Comparison of ENCODE assay signal across 19 cellular contexts in genomic region chr20:53699085-53699717, GRCh38.
DNase-seq lines count a peak whose midpoint lies in the region; ATAC-seq and TF ChIP-seq lines count a peak whose summit lies in the region.
"Had no signal": no experiment of that assay in that cellular context is flagged by ENCODE, and none has a peak within 500 bp of the region (broad histone marks: within the 10 kb centered on the region; RNA-seq: fewer than 3 reads in every experiment).

No MANE protein-coding gene starts in this region.

- POLR2A ChIA-PET in naive thymus-derived CD4-positive, alpha-beta T cell (lab: Charles Lee) = interaction anchor here (0.5 to 1.3 kb wide), 4 partner anchors 9 to 597 kb away, joined by 3 read pairs; no protein-coding TSS in a partner anchor

- ATAC-seq in naive thymus-derived CD4-positive, alpha-beta T cell = no peak

- H3K27me3 ChIP-seq in naive thymus-derived CD4-positive, alpha-beta T cell (ENCODE audit: control insufficient read depth in 2 of 2, insufficient read depth in 2 of 2, low read length in 2 of 2) = no peaks in the 10 kb centered on the region

- peaks cover 7 to 8% of the 10 kb centered on the region in 2 donors for H3K4me1 ChIP-seq in naive thymus-derived CD4-positive, alpha-beta T cell (ENCODE audit: control insufficient read depth in 2 of 2, insufficient read depth in 2 of 2, low read length in 2 of 2)

- H3K27me3 Mint-ChIP-seq in activated naive CD8-positive, alpha-beta T cell = no peaks in the 10 kb centered on the region
- H3K27me3 Mint-ChIP-seq in activated naive CD8-positive, alpha-beta T cell treated with anti-CD3 and anti-CD28 coated beads for 36 hours = no peaks in the 10 kb centered on the region
- H3K27me3 Mint-ChIP-seq in Calu3 (ENCODE audit: unreplicated experiment) = no peaks in the 10 kb centered on the region
- H3K27me3 Mint-ChIP-seq in activated T-helper 2 cell treated with anti-CD3 and anti-CD28 coated beads, Interferon-gamma antibody, Interleukin-2, Interleukin-4, amounts not matched to agents 10 μg/mL and 5 μg/mL and 100 μg/mL, durations not matched to agents 14 hours and 24 hours and 36 hours (ENCODE audit: low read depth) = no peaks in the 10 kb centered on the region
- H3K27me3 Mint-ChIP-seq in naive thymus-derived CD4-positive, alpha-beta T cell = no peaks in the 10 kb centered on the region
- H3K27me3 Mint-ChIP-seq in immature natural killer cell (ENCODE audit: low read depth in 3 of 3) = peaks cover 2 to 9% (median 5%) of the 10 kb centered on the region in 3 donors

- H3K27ac ChIP-seq in naive thymus-derived CD4-positive, alpha-beta T cell (ENCODE audit: low read depth, low read length) = no peak overlapping the region
- H3K27ac ChIP-seq: C4-2B, SK-N-MC had no signal

- H3K4me1 Mint-ChIP-seq in activated naive CD8-positive, alpha-beta T cell (ENCODE audit: low read depth) = peaks cover 25% of the 10 kb centered on the region
- H3K4me1 Mint-ChIP-seq in activated naive CD8-positive, alpha-beta T cell treated with anti-CD3 and anti-CD28 coated beads for 36 hours = peaks cover 22% of the 10 kb centered on the region
- peaks cover 22% of the 10 kb centered on the region for H3K4me1 Mint-ChIP-seq in Calu3 (ENCODE audit: low read depth, unreplicated experiment)
- H3K4me1 Mint-ChIP-seq in activated T-helper 2 cell treated with anti-CD3 and anti-CD28 coated beads, Interferon-gamma antibody, Interleukin-2, Interleukin-4, amounts not matched to agents 10 μg/mL and 5 μg/mL and 100 μg/mL, durations not matched to agents 14 hours and 24 hours and 36 hours (ENCODE audit: low read depth) = peaks cover 17% of the 10 kb centered on the region
- H3K4me1 Mint-ChIP-seq in naive thymus-derived CD4-positive, alpha-beta T cell = peaks cover 15 to 32% (median 22%) of the 10 kb centered on the region in 7 donors
- peaks cover 10 to 14% of the 10 kb centered on the region in 2 donors for H3K4me1 Mint-ChIP-seq in immature natural killer cell

- peak overlapping the region; percentile 50 for H3K27ac Mint-ChIP-seq in activated naive CD8-positive, alpha-beta T cell
- no peak overlapping the region for H3K27ac Mint-ChIP-seq in activated naive CD8-positive, alpha-beta T cell treated with anti-CD3 and anti-CD28 coated beads for 36 hours
- H3K27ac Mint-ChIP-seq in Calu3 (ENCODE audit: unreplicated experiment) (peak overlapping the region; percentile 8), immature natural killer cell (no peak overlapping the region)
- peak overlapping the region; percentile 19 for H3K27ac Mint-ChIP-seq in activated T-helper 2 cell treated with anti-CD3 and anti-CD28 coated beads, Interferon-gamma antibody, Interleukin-2, Interleukin-4, amounts not matched to agents 10 μg/mL and 5 μg/mL and 100 μg/mL, durations not matched to agents 14 hours and 24 hours and 36 hours
- peak overlapping the region in 7 of 9 donors; percentile 1 to 88 (median 39) for H3K27ac Mint-ChIP-seq in naive thymus-derived CD4-positive, alpha-beta T cell
- H3K27ac Mint-ChIP-seq: HFFc6 had no signal

- no peak for DNase-seq in activated naive CD8-positive, alpha-beta T cell treated with anti-CD3 and anti-CD28 coated beads for 36 hours
- DNase-seq in Calu3 (no peak), amniotic stem cell (lab: John Stamatoyannopoulos, UW) (no peak), NCI-H69 (lab: John Stamatoyannopoulos, UW) (no peak), immature natural killer cell (no peak)
- no peak for DNase-seq in activated T-helper 2 cell treated with anti-CD3 and anti-CD28 coated beads, Interferon-gamma antibody, Interleukin-2, Interleukin-4, amounts not matched to agents 10 μg/mL and 5 μg/mL and 100 μg/mL, durations not matched to agents 14 hours and 24 hours and 36 hours (ENCODE audit: low spot score)
- DNase-seq in naive thymus-derived CD4-positive, alpha-beta T cell = no peak
- DNase-seq: DMS79, H7, HFFc6, NCI-H1105 treated with DMSO at 0.1 percent for 48 hours, NCI-H1694, NCI-H2081, NCI-H2171, NCI-H524 treated with DMSO at 0.1 percent for 48 hours, Right ventricle myocardium superior had no signal

- no peaks in the 10 kb centered on the region for H3K36me3 Mint-ChIP-seq in activated naive CD8-positive, alpha-beta T cell
- peaks cover 5% of the 10 kb centered on the region for H3K36me3 Mint-ChIP-seq in activated naive CD8-positive, alpha-beta T cell treated with anti-CD3 and anti-CD28 coated beads for 36 hours
- H3K36me3 Mint-ChIP-seq in Calu3 (ENCODE audit: insufficient read depth, unreplicated experiment) = no peaks in the 10 kb centered on the region
- no peaks in the 10 kb centered on the region for H3K36me3 Mint-ChIP-seq in activated T-helper 2 cell treated with anti-CD3 and anti-CD28 coated beads, Interferon-gamma antibody, Interleukin-2, Interleukin-4, amounts not matched to agents 10 μg/mL and 5 μg/mL and 100 μg/mL, durations not matched to agents 14 hours and 24 hours and 36 hours (ENCODE audit: low read depth)
- peaks cover 0 to 2% (median 0%) of the 10 kb centered on the region in 5 donors for H3K36me3 Mint-ChIP-seq in naive thymus-derived CD4-positive, alpha-beta T cell
- no peaks in the 10 kb centered on the region for H3K36me3 Mint-ChIP-seq in immature natural killer cell

- H3K36me3 ChIP-seq in naive thymus-derived CD4-positive, alpha-beta T cell (ENCODE audit: control insufficient read depth in 2 of 3, insufficient read depth in 3 of 3, low read length in 3 of 3) = no peaks in the 10 kb centered on the region

- intact Hi-C loops in Calu3 (cut with micrococcal nuclease; ENCODE audit: unreplicated experiment) = no loop called here
- intact Hi-C loops in activated T-helper 2 cell treated with anti-CD3 and anti-CD28 coated beads, Interferon-gamma antibody, Interleukin-2, Interleukin-4, amounts not matched to agents 10 μg/mL and 5 μg/mL and 100 μg/mL, durations not matched to agents 14 hours and 24 hours and 36 hours (cut with micrococcal nuclease) = no loop called here
- intact Hi-C loops in naive thymus-derived CD4-positive, alpha-beta T cell (cut with micrococcal nuclease) = no loop called here

- H3K4me3 ChIP-seq in naive thymus-derived CD4-positive, alpha-beta T cell (ENCODE audit: low read length) = no peak overlapping the region
- H3K4me3 ChIP-seq: SK-N-MC had no signal

- TF ChIP-seq CTCF in Calu3 (IDR thresholded peaks at IDR 0.05; ENCODE audit: unreplicated experiment) = no peak

- H3K9me3 ChIP-seq in naive thymus-derived CD4-positive, alpha-beta T cell (ENCODE audit: control insufficient read depth in 2 of 3, low read length in 3 of 3) = no peaks in the 10 kb centered on the region

- BruUV-seq in Calu3 (replicated peaks; lab: Mats Ljungman, UMichigan) = no TSS peak

- no peaks in the 10 kb centered on the region for H3K9me3 Mint-ChIP-seq in activated naive CD8-positive, alpha-beta T cell (ENCODE audit: low read depth)
- H3K9me3 Mint-ChIP-seq in activated naive CD8-positive, alpha-beta T cell treated with anti-CD3 and anti-CD28 coated beads for 36 hours = no peaks in the 10 kb centered on the region
- H3K9me3 Mint-ChIP-seq in Calu3 (ENCODE audit: low read depth, unreplicated experiment) = no peaks in the 10 kb centered on the region
- H3K9me3 Mint-ChIP-seq in activated T-helper 2 cell treated with anti-CD3 and anti-CD28 coated beads, Interferon-gamma antibody, Interleukin-2, Interleukin-4, amounts not matched to agents 10 μg/mL and 5 μg/mL and 100 μg/mL, durations not matched to agents 14 hours and 24 hours and 36 hours = no peaks in the 10 kb centered on the region
- H3K9me3 Mint-ChIP-seq in naive thymus-derived CD4-positive, alpha-beta T cell = peaks cover 0 to 3% (median 0%) of the 10 kb centered on the region in 11 donors
- no peaks in the 10 kb centered on the region for H3K9me3 Mint-ChIP-seq in immature natural killer cell
- H3K9me3 Mint-ChIP-seq: HFFc6 had no signal

- H3K4me3 Mint-ChIP-seq in activated naive CD8-positive, alpha-beta T cell = no peak overlapping the region
- no peak overlapping the region for H3K4me3 Mint-ChIP-seq in activated naive CD8-positive, alpha-beta T cell treated with anti-CD3 and anti-CD28 coated beads for 36 hours
- no peak overlapping the region for H3K4me3 Mint-ChIP-seq in Calu3 (ENCODE audit: low read depth, unreplicated experiment)
- no peak overlapping the region for H3K4me3 Mint-ChIP-seq in activated T-helper 2 cell treated with anti-CD3 and anti-CD28 coated beads, Interferon-gamma antibody, Interleukin-2, Interleukin-4, amounts not matched to agents 10 μg/mL and 5 μg/mL and 100 μg/mL, durations not matched to agents 14 hours and 24 hours and 36 hours (ENCODE audit: low read depth)
- H3K4me3 Mint-ChIP-seq in naive thymus-derived CD4-positive, alpha-beta T cell = no peak overlapping the region
- no peak overlapping the region for H3K4me3 Mint-ChIP-seq in immature natural killer cell
- H3K4me3 Mint-ChIP-seq: HFFc6 had no signal

- CTCF ChIA-PET in Calu3 (lab: Charles Lee) = no interaction called here
- CTCF ChIA-PET in naive thymus-derived CD4-positive, alpha-beta T cell (lab: Charles Lee) = interaction anchor here (0.6 kb wide), 1 partner anchor 56 kb away, joined by 3 read pairs; no protein-coding TSS in a partner anchor

Comparison
In these comparisons a context has a peak if more than half of its experiments do, and no peak if none do; other contexts are left out.
1. H3K27ac Mint-ChIP-seq: peak in activated naive CD8-positive, alpha-beta T cell (single experiment), Calu3 (single experiment), activated T-helper 2 cell treated with anti-CD3 and anti-CD28 coated beads, Interferon-gamma antibody, Interleukin-2, Interleukin-4, amounts not matched to agents 10 μg/mL and 5 μg/mL and 100 μg/mL, durations not matched to agents 14 hours and 24 hours and 36 hours (single experiment) and naive thymus-derived CD4-positive, alpha-beta T cell (7 of 9); none in activated naive CD8-positive, alpha-beta T cell treated with anti-CD3 and anti-CD28 coated beads for 36 hours (single experiment) and immature natural killer cell (0 of 6).